Comparison of ENCODE assay signal across 8 cellular contexts in genomic region chr17:18141210-18141803, GRCh38. TPM values are rescaled to one million over a fixed set of nuclear protein-coding genes. Genes with fewer than 3 reads are reported as not detected.
DNase-seq lines count a peak whose midpoint lies in the region; ATAC-seq and TF ChIP-seq lines count a peak whose summit lies in the region.

No MANE protein-coding gene starts in this region.

- H3K4me3 Mint-ChIP-seq in activated T-helper 1 cell treated with anti-CD3 and anti-CD28 coated beads, Interleukin-12 subunit alpha, Interleukin-12 subunit beta, Interleukin-2, Interleukin-4 antibody, amounts not matched to agents 30 ng/mL and 10 ng/mL and 1 ng/mL, durations not matched to agents 14 hours and 24 hours and 36 hours = no peak overlapping the region
- H3K4me3 Mint-ChIP-seq in glutamatergic neuron (ENCODE audit: unreplicated experiment) = no peak overlapping the region

- intact Hi-C loops in activated T-helper 1 cell treated with anti-CD3 and anti-CD28 coated beads, Interleukin-12 subunit alpha, Interleukin-12 subunit beta, Interleukin-2, Interleukin-4 antibody, amounts not matched to agents 30 ng/mL and 10 ng/mL and 1 ng/mL, durations not matched to agents 14 hours and 24 hours and 36 hours (cut with micrococcal nuclease) = loop anchor here (1.0 to 2.0 kb wide), 4 partner anchors 17 to 83 kb away; partner anchors contain the start of gene LLGL1

- H3K36me3 Mint-ChIP-seq in activated T-helper 1 cell treated with anti-CD3 and anti-CD28 coated beads, Interleukin-12 subunit alpha, Interleukin-12 subunit beta, Interleukin-2, Interleukin-4 antibody, amounts not matched to agents 30 ng/mL and 10 ng/mL and 1 ng/mL, durations not matched to agents 14 hours and 24 hours and 36 hours (ENCODE audit: low read depth) = no peaks in the 10 kb centered on the region
- H3K36me3 Mint-ChIP-seq in glutamatergic neuron (ENCODE audit: unreplicated experiment) = no peaks in the 10 kb centered on the region

- TF ChIP-seq CTCF in GM13977 (IDR thresholded peaks at IDR 0.05; ENCODE audit: extremely low read depth, insufficient read depth, missing control alignments) (peak; percentile 48), glutamatergic neuron (IDR thresholded peaks at IDR 0.05; ENCODE audit: partially characterized antibody, unreplicated experiment) (peak; percentile 76), retinal pigment epithelial cell (conservative IDR thresholded peaks at IDR 0.05; ENCODE audit: low read depth, low read length) (peak; percentile 62)

- H3K9me3 Mint-ChIP-seq in activated T-helper 1 cell treated with anti-CD3 and anti-CD28 coated beads, Interleukin-12 subunit alpha, Interleukin-12 subunit beta, Interleukin-2, Interleukin-4 antibody, amounts not matched to agents 30 ng/mL and 10 ng/mL and 1 ng/mL, durations not matched to agents 14 hours and 24 hours and 36 hours = no peaks in the 10 kb centered on the region
- H3K9me3 Mint-ChIP-seq in glutamatergic neuron (ENCODE audit: unreplicated experiment) = peaks cover 2% of the 10 kb centered on the region

- in situ Hi-C loops in GM13977 (cut with MboI; ENCODE audit: low pct_unique_long_range_greater_than_20kb, low sequenced_read_pairs, unreplicated experiment) = no loop called here

- no peak overlapping the region for H3K27ac Mint-ChIP-seq in activated T-helper 1 cell treated with anti-CD3 and anti-CD28 coated beads, Interleukin-12 subunit alpha, Interleukin-12 subunit beta, Interleukin-2, Interleukin-4 antibody, amounts not matched to agents 30 ng/mL and 10 ng/mL and 1 ng/mL, durations not matched to agents 14 hours and 24 hours and 36 hours
- no peak overlapping the region for H3K27ac Mint-ChIP-seq in glutamatergic neuron (ENCODE audit: unreplicated experiment)

- no peak for ATAC-seq in HG03521 (IDR thresholded peaks at IDR 0.05; ENCODE audit: unreplicated experiment)

- no peak overlapping the region for H3K4me3 ChIP-seq in retinal pigment epithelial cell (ENCODE audit: low read length)

- H3K27me3 Mint-ChIP-seq in activated T-helper 1 cell treated with anti-CD3 and anti-CD28 coated beads, Interleukin-12 subunit alpha, Interleukin-12 subunit beta, Interleukin-2, Interleukin-4 antibody, amounts not matched to agents 30 ng/mL and 10 ng/mL and 1 ng/mL, durations not matched to agents 14 hours and 24 hours and 36 hours (ENCODE audit: insufficient read depth) = peaks cover 4% of the 10 kb centered on the region
- no peaks in the 10 kb centered on the region for H3K27me3 Mint-ChIP-seq in glutamatergic neuron (ENCODE audit: unreplicated experiment)

- DNase-seq in CD1c-positive myeloid dendritic cell (ENCODE audit: extremely low spot score) (peak; percentile 78), GM13977 (ENCODE audit: low spot score) (peak; percentile 81), NCI-H446 treated with DMSO at 0.1 percent for 48 hours (lab: John Stamatoyannopoulos, UW) (peak; percentile 33), glutamatergic neuron (no peak), retinal pigment epithelial cell (ENCODE audit: low read depth) (no peak), GF-D8 (lab: John Stamatoyannopoulos, UW) (no peak)
- peak; percentile 11 for DNase-seq in activated T-helper 1 cell treated with anti-CD3 and anti-CD28 coated beads, Interleukin-12 subunit alpha, Interleukin-12 subunit beta, Interleukin-2, Interleukin-4 antibody, amounts not matched to agents 30 ng/mL and 10 ng/mL and 1 ng/mL, durations not matched to agents 14 hours and 24 hours and 36 hours (ENCODE audit: low spot score)

- H3K4me1 Mint-ChIP-seq in activated T-helper 1 cell treated with anti-CD3 and anti-CD28 coated beads, Interleukin-12 subunit alpha, Interleukin-12 subunit beta, Interleukin-2, Interleukin-4 antibody, amounts not matched to agents 30 ng/mL and 10 ng/mL and 1 ng/mL, durations not matched to agents 14 hours and 24 hours and 36 hours (ENCODE audit: low read depth) = peaks cover 5% of the 10 kb centered on the region
- H3K4me1 Mint-ChIP-seq in glutamatergic neuron (ENCODE audit: low read depth, unreplicated experiment) = no peaks in the 10 kb centered on the region

RNA-seq across cellular contexts. Expression of gene MYO15A, which starts 32.8 kb away (rescaled TPM):
- 0.31 and 0.34 TPM in 2 replicates for total RNA-seq in activated T-helper 1 cell treated with anti-CD3 and anti-CD28 coated beads, Interleukin-12 subunit alpha, Interleukin-12 subunit beta, Interleukin-2, Interleukin-4 antibody, amounts not matched to agents 30 ng/mL and 10 ng/mL and 1 ng/mL, durations not matched to agents 14 hours and 24 hours and 36 hours
- total RNA-seq in glutamatergic neuron (ENCODE audit: unreplicated experiment) = 4.0 TPM

RNA-seq across cellular contexts. Expression of gene ALKBH5, which starts 42.3 kb away (rescaled TPM):
- 127 and 128 TPM in 2 replicates for total RNA-seq in activated T-helper 1 cell treated with anti-CD3 and anti-CD28 coated beads, Interleukin-12 subunit alpha, Interleukin-12 subunit beta, Interleukin-2, Interleukin-4 antibody, amounts not matched to agents 30 ng/mL and 10 ng/mL and 1 ng/mL, durations not matched to agents 14 hours and 24 hours and 36 hours
- 62.7 TPM for total RNA-seq in glutamatergic neuron (ENCODE audit: unreplicated experiment)

RNA-seq across cellular contexts. Expression of gene DRG2, which starts 53.6 kb away (rescaled TPM):
- total RNA-seq in activated T-helper 1 cell treated with anti-CD3 and anti-CD28 coated beads, Interleukin-12 subunit alpha, Interleukin-12 subunit beta, Interleukin-2, Interleukin-4 antibody, amounts not matched to agents 30 ng/mL and 10 ng/mL and 1 ng/mL, durations not matched to agents 14 hours and 24 hours and 36 hours = 67.5 and 69.2 TPM in 2 replicates
- 37.1 TPM for total RNA-seq in glutamatergic neuron (ENCODE audit: unreplicated experiment)

Comparison
In these comparisons a context has a peak if more than half of its experiments do, and no peak if none do; other contexts are left out.
1. DNase-seq: peak in CD1c-positive myeloid dendritic cell (single experiment), GM13977 (single experiment), NCI-H446 treated with DMSO at 0.1 percent for 48 hours (single experiment) and activated T-helper 1 cell treated with anti-CD3 and anti-CD28 coated beads, Interleukin-12 subunit alpha, Interleukin-12 subunit beta, Interleukin-2, Interleukin-4 antibody, amounts not matched to agents 30 ng/mL and 10 ng/mL and 1 ng/mL, durations not matched to agents 14 hours and 24 hours and 36 hours (single experiment); none in glutamatergic neuron (single experiment), retinal pigment epithelial cell (single experiment) and GF-D8 (single experiment).
2. Peak in every context shown above with its lines, with median percentiles within 50 percentile points of each other: CTCF ChIP-seq.